ENCODE assay signal across 21 cellular contexts in the genomic region with DNA sequence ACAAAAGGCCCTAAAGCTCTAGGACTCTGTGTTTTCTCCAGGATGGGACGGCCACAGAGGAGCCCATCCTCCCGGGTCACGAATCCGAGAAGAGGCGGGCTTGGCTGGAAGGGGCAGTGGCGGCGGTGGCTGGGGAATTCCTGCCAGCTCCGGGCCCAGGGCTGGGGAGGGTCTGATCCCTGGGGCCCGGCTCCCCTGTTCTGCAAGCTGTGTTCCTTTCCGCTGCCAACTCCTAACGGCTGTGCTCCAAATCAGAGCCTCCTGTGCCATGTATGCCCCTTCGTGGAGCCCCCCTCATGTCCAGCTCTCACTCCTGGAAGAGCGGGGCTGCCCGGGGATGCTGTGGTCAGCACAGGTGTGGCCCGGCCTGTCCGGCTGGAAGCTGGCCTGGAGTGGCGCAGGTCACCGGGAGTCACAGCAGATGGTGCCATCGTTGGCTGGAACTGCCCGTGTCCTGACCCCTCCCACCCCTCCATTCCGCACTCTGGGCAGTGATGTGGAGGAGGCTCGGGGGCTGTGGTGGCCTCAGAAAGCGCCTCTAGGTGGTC.
"Had no signal": no experiment of that assay in that cellular context is flagged by ENCODE, and none has a peak within 500 bp of the region (broad histone marks: within the 10 kb centered on the region; RNA-seq: fewer than 3 reads in every experiment).

No MANE protein-coding gene starts in this region.

- H3K4me3 Mint-ChIP-seq: naive B cell, nephron had no signal

- H3K9me3 ChIP-seq: heart right ventricle, psoas muscle, sigmoid colon, stomach, thoracic aorta, transverse colon had no signal

- H3K27ac ChIP-seq: heart right ventricle, psoas muscle, sigmoid colon, stomach, thoracic aorta, transverse colon had no signal

- H3K36me3 ChIP-seq: thoracic aorta, transverse colon had no signal

- FAIRE-seq: frontal cortex, islet of Langerhans, urothelium cell line had no signal

- H3K9me3 Mint-ChIP-seq: naive B cell, nephron had no signal

- DNase-seq: cortex of kidney; effector CD8-positive, alpha-beta T cell; heart right ventricle; mesenchymal stem cell; naive B cell; retina; sigmoid colon; stimulated activated CD4-positive, alpha-beta T cell treated with anti-CD3 and anti-CD28 coated beads, Interleukin-12 subunit alpha, Interleukin-12 subunit beta, amount 100 ng/mL, for 4 hours; stimulated activated naive CD4-positive, alpha-beta T cell; stomach; transverse colon had no signal

- H3K4me3 ChIP-seq: dorsolateral prefrontal cortex, heart right ventricle, lung, psoas muscle, sigmoid colon, skin epidermis, stomach, thoracic aorta, transverse colon had no signal

- H3K27ac Mint-ChIP-seq: nephron had no signal

- H3K4me1 ChIP-seq: heart right ventricle, psoas muscle, transverse colon had no signal

- H3K27me3 ChIP-seq: dorsolateral prefrontal cortex, heart right ventricle, sigmoid colon, stomach, transverse colon had no signal

- ATAC-seq: heart right ventricle, left lobe of liver had no signal
